Comparison of ENCODE assay signal across 7 cellular contexts in the genomic region with DNA sequence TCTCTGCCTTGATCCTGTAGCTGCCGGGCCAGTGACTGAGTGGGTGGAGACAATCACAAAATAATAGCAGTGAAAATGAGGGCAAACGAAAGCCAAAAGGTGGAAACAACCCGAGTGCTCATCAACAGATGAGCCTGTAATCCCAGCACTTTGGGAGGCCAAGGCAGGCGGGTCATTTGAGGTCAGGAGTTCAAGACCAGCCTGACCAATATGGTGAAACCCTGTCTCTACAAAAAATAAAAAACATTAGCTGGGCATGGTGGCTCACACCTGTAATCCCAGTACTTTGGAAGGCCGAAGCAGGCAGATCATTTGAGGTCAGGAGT. TPM values are rescaled to one million over a fixed set of nuclear protein-coding genes. Genes with fewer than 3 reads are reported as not detected.
A peak's percentile ranks its signal among the peaks of the same experiment; 100 is the strongest.
DNase-seq lines count a peak whose midpoint lies in the region; TF ChIP-seq lines count a peak whose summit lies in the region.
"Not testable (repeated sequence)": the region's sequence is repeated elsewhere in the genome, so short reads cannot be mapped to it uniquely, and the experiment has no call there.

No MANE protein-coding gene starts in this region.

- H3K14ac ChIP-seq in mesenchymal stem cell (ENCODE audit: low read length in 2 of 2) = peak overlapping the region in 1 of 2 experiments; percentile 63

- peaks cover 62% of the 10 kb centered on the region for H3K4me1 Mint-ChIP-seq in HFFc6 (ENCODE audit: low read depth)

- H3K79me2 ChIP-seq in mammary epithelial cell (ENCODE audit: insufficient read depth, low read length) = peaks cover 92% of the 10 kb centered on the region
- H3K79me2 ChIP-seq in fibroblast of lung (ENCODE audit: control insufficient read depth, insufficient read depth, low read length) = peaks cover 17% of the 10 kb centered on the region

- TF ChIP-seq EP300 in sigmoid colon (IDR thresholded peaks at IDR 0.05); tibial nerve (IDR thresholded peaks at IDR 0.05): not testable (repeated sequence)

- not testable (repeated sequence) for BruUV-seq in mammary epithelial cell (replicated peaks; lab: Mats Ljungman, UMichigan)

- 55% methylated on average over 4 of the region's 5 CpGs for WGBS in mammary epithelial cell (ENCODE audit: low coverage, missing lambda C conversion rate)
- 73% methylated on average over 5 of the region's 5 CpGs for WGBS in mesenchymal stem cell
- 54 to 72% methylated on average over 5 of the region's 5 CpGs for WGBS in sigmoid colon, 2 donors
- 60 to 62% methylated on average over 5 of the region's 5 CpGs for WGBS in tibial nerve, 2 donors

- H2BK12ac ChIP-seq in mesenchymal stem cell (ENCODE audit: low read length in 2 of 2) = peak overlapping the region; percentile 95 to 97

- H4K8ac ChIP-seq in mesenchymal stem cell (ENCODE audit: low read length) = peak overlapping the region; percentile 82

- H3K79me1 ChIP-seq in mesenchymal stem cell (replicated peaks; ENCODE audit: low read length, poor library complexity, severe bottlenecking) = peaks cover 25% of the 10 kb centered on the region

- peak overlapping the region; percentile 88 for H3K27ac Mint-ChIP-seq in HFFc6

- not testable (repeated sequence) for TF ChIP-seq POLR2A in sigmoid colon (IDR thresholded peaks at IDR 0.05); tibial nerve (IDR thresholded peaks at IDR 0.05)

- H4K20me1 ChIP-seq in mammary epithelial cell (ENCODE audit: insufficient read depth, low read length); fibroblast of lung (ENCODE audit: control insufficient read depth, extremely low read depth, insufficient read depth, low read length): not testable (repeated sequence)

- H2BK15ac ChIP-seq in mesenchymal stem cell (ENCODE audit: low read depth, poor library complexity, severe bottlenecking) = peak overlapping the region; percentile 30

- intact Hi-C loops in mammary epithelial cell (cut with micrococcal nuclease); sigmoid colon (cut with DNase I): not testable (repeated sequence)

- not testable (repeated sequence) for TF ChIP-seq CTCF in HFFc6 (IDR thresholded peaks at IDR 0.05); mammary epithelial cell (conservative IDR thresholded peaks at IDR 0.05 in 1 of 2, IDR thresholded peaks at IDR 0.05 in 1 of 2; ENCODE audit: extremely low read depth in 1 of 2, insufficient read depth in 1 of 2, low read depth in 1 of 2, low read length in 2 of 2); fibroblast of lung (conservative IDR thresholded peaks at IDR 0.05 in 1 of 2, IDR thresholded peaks at IDR 0.05 in 1 of 2; ENCODE audit: low read depth in 1 of 2, low read length in 2 of 2); sigmoid colon (IDR thresholded peaks at IDR 0.05); tibial nerve (IDR thresholded peaks at IDR 0.05)

- H2BK120ac ChIP-seq in mesenchymal stem cell (ENCODE audit: low read depth, low read length) = peak overlapping the region; percentile 94

- peaks cover 49% of the 10 kb centered on the region for H3K4me1 ChIP-seq in SJSA1 (replicated peaks)
- peaks cover 57% of the 10 kb centered on the region for H3K4me1 ChIP-seq in mammary epithelial cell (ENCODE audit: insufficient read depth, low read length)
- peaks cover 26% of the 10 kb centered on the region for H3K4me1 ChIP-seq in fibroblast of lung (ENCODE audit: control insufficient read depth, extremely low read depth, insufficient read depth, low read length)
- peaks cover 44% of the 10 kb centered on the region for H3K4me1 ChIP-seq in mesenchymal stem cell (ENCODE audit: control insufficient read depth, insufficient read depth, low read depth, low read length)
- peaks cover 0 to 62% (median 58%) of the 10 kb centered on the region in 4 donors for H3K4me1 ChIP-seq in sigmoid colon
- H3K4me1 ChIP-seq in tibial nerve = peaks cover 0 to 82% (median 24%) of the 10 kb centered on the region in 4 donors

- not testable (repeated sequence) for H3K9me3 Mint-ChIP-seq in HFFc6

- in situ Hi-C loops in mammary epithelial cell (cut with MboI; ENCODE audit: low sequenced_read_pairs in 2 of 2) = not testable (repeated sequence)

- dilution Hi-C loops in mammary epithelial cell (cut with HindIII; ENCODE audit: low sequenced_read_pairs) = loop anchor here (5.0 to 10.0 kb wide), 2 partner anchors 142 to 160 kb away; no protein-coding TSS in a partner anchor

- CTCF ChIA-PET in mammary epithelial cell (lab: Charles Lee; ENCODE audit: low non-redundant PET) = not testable (repeated sequence)

- not testable (repeated sequence) for H3K36me3 Mint-ChIP-seq in HFFc6 (ENCODE audit: low read depth)

- not testable (repeated sequence) for H2BK5ac ChIP-seq in mesenchymal stem cell (ENCODE audit: low read depth, low read length, poor library complexity, severe bottlenecking)

- H3K27ac ChIP-seq in SJSA1 = peak overlapping the region; percentile 84
- peak overlapping the region; percentile 64 for H3K27ac ChIP-seq in mammary epithelial cell (ENCODE audit: insufficient read depth, low read depth, low read length)
- peak overlapping the region; percentile 88 for H3K27ac ChIP-seq in fibroblast of lung (ENCODE audit: insufficient read depth, low read length)
- H3K27ac ChIP-seq in mesenchymal stem cell (ENCODE audit: low read length, poor library complexity, severe bottlenecking) = peak overlapping the region; percentile 86
- peak overlapping the region in 3 of 4 donors; percentile 48 to 73 (median 50) for H3K27ac ChIP-seq in sigmoid colon
- peak overlapping the region in 3 of 4 donors; percentile 5 to 83 (median 76) for H3K27ac ChIP-seq in tibial nerve

- H3K9me3 ChIP-seq in SJSA1 (replicated peaks); mammary epithelial cell (replicated peaks; ENCODE audit: insufficient read depth, low read length); fibroblast of lung (ENCODE audit: control insufficient read depth, insufficient read depth, low read depth, low read length); mesenchymal stem cell (ENCODE audit: control insufficient read depth, low read length); sigmoid colon; tibial nerve: not testable (repeated sequence)

- H3K4ac ChIP-seq in mesenchymal stem cell (ENCODE audit: low read depth in 1 of 2, low read length in 2 of 2) = peak overlapping the region; percentile 85 to 93

- DNase-seq in HFFc6; SJSA1 (ENCODE audit: low read depth in 1 of 2, low spot score in 2 of 2); mammary epithelial cell; fibroblast of lung (ENCODE audit: low read depth in 2 of 2); mesenchymal stem cell; sigmoid colon; tibial nerve (ENCODE audit: low spot score in 2 of 2): not testable (repeated sequence)

- peak overlapping the region; percentile 94 for H4K91ac ChIP-seq in mesenchymal stem cell (ENCODE audit: low read length)

- H3K4me3 Mint-ChIP-seq in HFFc6 = peak overlapping the region; percentile 40

- peak overlapping the region; percentile 91 to 94 for H3K18ac ChIP-seq in mesenchymal stem cell (ENCODE audit: low read depth in 1 of 2, low read length in 2 of 2)

- not testable (repeated sequence) for H3K27me3 Mint-ChIP-seq in HFFc6 (ENCODE audit: insufficient read depth)

- H3K4me3 ChIP-seq in SJSA1; mammary epithelial cell (replicated peaks in 1 of 3; ENCODE audit: insufficient read depth in 1 of 3, low read depth in 2 of 3, low read length in 3 of 3); fibroblast of lung (replicated peaks in 1 of 4; ENCODE audit: control extremely low read depth in 1 of 4, insufficient read depth in 1 of 4, low read depth in 3 of 4, low read length in 4 of 4); sigmoid colon; tibial nerve: not testable (repeated sequence)
- peak overlapping the region in 1 of 2 experiments; percentile 29 for H3K4me3 ChIP-seq in mesenchymal stem cell (ENCODE audit: insufficient read depth in 1 of 2, low read depth in 1 of 2, low read length in 2 of 2)

- peak overlapping the region; percentile 99 for H2AK5ac ChIP-seq in mesenchymal stem cell (ENCODE audit: low read length, severe bottlenecking)

- peak overlapping the region in 1 of 2 experiments; percentile 60 for H3K23ac ChIP-seq in mesenchymal stem cell (ENCODE audit: low read length in 2 of 2)

- not testable (repeated sequence) for H3K4me2 ChIP-seq in mammary epithelial cell (ENCODE audit: insufficient read depth, low read depth, low read length); fibroblast of lung (ENCODE audit: extremely low read depth, insufficient read depth, low read length); mesenchymal stem cell (ENCODE audit: low read length, poor library complexity, severe bottlenecking)

- H3K9ac ChIP-seq in mammary epithelial cell (ENCODE audit: insufficient read depth, low read length); fibroblast of lung (ENCODE audit: insufficient read depth, low read length): not testable (repeated sequence)
- peak overlapping the region; percentile 73 for H3K9ac ChIP-seq in mesenchymal stem cell (ENCODE audit: low read length)

- not testable (repeated sequence) for H2AFZ ChIP-seq in mammary epithelial cell (ENCODE audit: low read depth, low read length); fibroblast of lung (ENCODE audit: low read length); mesenchymal stem cell (ENCODE audit: low read depth, low read length)

- not testable (repeated sequence) for H3K27me3 ChIP-seq in SJSA1 (replicated peaks); mammary epithelial cell (ENCODE audit: insufficient read depth, low read length); fibroblast of lung (ENCODE audit: control insufficient read depth, insufficient read depth, low read length); mesenchymal stem cell (ENCODE audit: control insufficient read depth in 1 of 2, insufficient read depth in 1 of 2, low read length in 2 of 2); sigmoid colon; tibial nerve

- not testable (repeated sequence) for H3K36me3 ChIP-seq in SJSA1; mammary epithelial cell (ENCODE audit: insufficient read depth, low read length); fibroblast of lung (ENCODE audit: control insufficient read depth, insufficient read depth, low read length)
- H3K36me3 ChIP-seq in mesenchymal stem cell (ENCODE audit: control insufficient read depth in 1 of 2, insufficient read depth in 2 of 2, low read depth in 1 of 2, low read length in 2 of 2) (peaks cover under 1 to 29% of the 10 kb centered on the region in 2 experiments), sigmoid colon (peaks cover 0 to 12% (median 5%) of the 10 kb centered on the region in 4 donors), tibial nerve (peaks cover 0 to 12% (median 0%) of the 10 kb centered on the region in 3 donors)

RNA-seq across cellular contexts. Expression of a gene that starts 7.6 kb away (rescaled TPM):
- total RNA-seq in HFFc6 (2021; fragmentation: NEBNext Ultra II Directional; extraction: Animal tissue kit (Norgen Biotek cat#: 25700)) = 100 to 1,000 TPM in 1 of 6 experiments, 10 to 100 TPM in 5; 77.2 to 112 (median 83.8) TPM
- 17.5 and 92.5 TPM in 2 replicates for total RNA-seq in SJSA1 (2014; rRNA removed; shearing (Covaris generic))
- total RNA-seq in mammary epithelial cell = 100 to 1,000 TPM in 1 of 2 donors, 10 to 100 TPM in 1; 79.4 to 185 TPM
- polyA plus RNA-seq in mammary epithelial cell = 171 TPM
- polyA minus RNA-seq in mammary epithelial cell = 166 TPM
- total RNA-seq in fibroblast of lung = 39.3 and 59.8 TPM in 2 replicates
- polyA plus RNA-seq in fibroblast of lung = 32.8 and 52.1 TPM in 2 replicates
- polyA plus RNA-seq in fibroblast of lung (2012) = 39.6 and 76.5 TPM in 2 replicates
- polyA minus RNA-seq in fibroblast of lung (ENCODE audit: low replicate concordance) = 151 and 159 TPM in 2 replicates
- polyA plus RNA-seq in mesenchymal stem cell (2013, experiment 1 of 2) = 63.5 TPM
- 58.4 TPM for polyA plus RNA-seq in mesenchymal stem cell (2013, experiment 2 of 2)
- 10 to 100 TPM; 27.4 to 45.7 (median 33.9) TPM for total RNA-seq in sigmoid colon
- polyA plus RNA-seq in sigmoid colon = 100 to 1,000 TPM; 114 to 274 (median 137) TPM
- 100 to 1,000 TPM in 1 of 4 donors, 10 to 100 TPM in 3; 45.7 to 103 (median 69.3) TPM for total RNA-seq in tibial nerve

RNA-seq across cellular contexts. Expression of a gene that starts 10.7 kb away (rescaled TPM):
- 1 to 10 TPM; 5.0 to 8.0 (median 6.5) TPM for total RNA-seq in HFFc6 (2021; fragmentation: NEBNext Ultra II Directional; extraction: Animal tissue kit (Norgen Biotek cat#: 25700))
- total RNA-seq in SJSA1 (2014; rRNA removed; shearing (Covaris generic)) = 0.89 and 1.6 TPM in 2 replicates
- total RNA-seq in mammary epithelial cell = 1 to 10 TPM; 6.5 to 8.1 TPM
- 3.1 TPM for polyA plus RNA-seq in mammary epithelial cell
- 3.4 TPM for polyA minus RNA-seq in mammary epithelial cell
- total RNA-seq in fibroblast of lung = 7.7 and 18.0 TPM in 2 replicates
- 3.0 and 3.4 TPM in 2 replicates for polyA plus RNA-seq in fibroblast of lung
- 5.8 and 6.3 TPM in 2 replicates for polyA plus RNA-seq in fibroblast of lung (2012)
- polyA minus RNA-seq in fibroblast of lung (ENCODE audit: low replicate concordance) = 4.9 and 8.4 TPM in 2 replicates
- 3.8 TPM for polyA plus RNA-seq in mesenchymal stem cell (2013, experiment 1 of 2)
- polyA plus RNA-seq in mesenchymal stem cell (2013, experiment 2 of 2) = 4.1 TPM
- total RNA-seq in sigmoid colon = 10 to 100 TPM; 20.0 to 24.9 (median 21.9) TPM
- 10 to 100 TPM; 13.2 to 36.5 (median 20.1) TPM for polyA plus RNA-seq in sigmoid colon
- 10 to 100 TPM; 25.9 to 41.9 (median 28.2) TPM for total RNA-seq in tibial nerve

RNA-seq across cellular contexts. Expression of a gene that starts 23.5 kb away (rescaled TPM):
- total RNA-seq in HFFc6 (2021; fragmentation: NEBNext Ultra II Directional; extraction: Animal tissue kit (Norgen Biotek cat#: 25700)) = 10 to 100 TPM; 31.8 to 42.0 (median 34.5) TPM
- 7.2 and 7.3 TPM in 2 replicates for total RNA-seq in SJSA1 (2014; rRNA removed; shearing (Covaris generic))
- total RNA-seq in mammary epithelial cell (10 to 100 TPM; 20.5 to 35.2 TPM), fibroblast of lung (9.9 and 10.3 TPM in 2 replicates), sigmoid colon (10 to 100 TPM; 41.0 to 60.9 (median 49.4) TPM), tibial nerve (10 to 100 TPM; 22.2 to 35.2 (median 29.7) TPM)
- polyA plus RNA-seq in mammary epithelial cell (16.7 TPM), fibroblast of lung (11.7 and 12.4 TPM in 2 replicates), sigmoid colon (10 to 100 TPM; 21.6 to 38.8 (median 24.7) TPM)
- polyA minus RNA-seq in mammary epithelial cell (12.4 TPM), fibroblast of lung (ENCODE audit: low replicate concordance) (4.3 and 6.1 TPM in 2 replicates)
- 20.2 and 20.3 TPM in 2 replicates for polyA plus RNA-seq in fibroblast of lung (2012)
- polyA plus RNA-seq in mesenchymal stem cell (2013, experiment 1 of 2) = 23.8 TPM
- 23.7 TPM for polyA plus RNA-seq in mesenchymal stem cell (2013, experiment 2 of 2)

RNA-seq across cellular contexts. Expression of a gene that starts 36.9 kb away (rescaled TPM):
- 1 to 10 TPM; 4.8 to 9.5 (median 6.2) TPM for total RNA-seq in HFFc6 (2021; fragmentation: NEBNext Ultra II Directional; extraction: Animal tissue kit (Norgen Biotek cat#: 25700))
- total RNA-seq in SJSA1 (2014; rRNA removed; shearing (Covaris generic)) = 8.0 and 10.0 TPM in 2 replicates
- 1 to 10 TPM; 2.8 to 7.7 TPM for total RNA-seq in mammary epithelial cell
- polyA plus RNA-seq in mammary epithelial cell = 4.0 TPM
- not detected for polyA minus RNA-seq in mammary epithelial cell
- 12.8 and 18.7 TPM in 2 replicates for total RNA-seq in fibroblast of lung
- polyA plus RNA-seq in fibroblast of lung = 1.9 and 2.7 TPM in 2 replicates
- polyA plus RNA-seq in fibroblast of lung (2012) = 4.3 and 6.4 TPM in 2 replicates
- 2.0 and 7.2 TPM in 2 replicates for polyA minus RNA-seq in fibroblast of lung (ENCODE audit: low replicate concordance)
- 2.2 TPM for polyA plus RNA-seq in mesenchymal stem cell (2013, experiment 1 of 2)
- 2.6 TPM for polyA plus RNA-seq in mesenchymal stem cell (2013, experiment 2 of 2)
- 10 to 100 TPM in 2 of 4 donors, 1 to 10 TPM in 2; 7.5 to 14.7 (median 11.2) TPM for total RNA-seq in sigmoid colon
- 1 to 10 TPM; 1.8 to 7.8 (median 6.6) TPM for polyA plus RNA-seq in sigmoid colon
- total RNA-seq in tibial nerve = 10 to 100 TPM in 2 of 4 donors, 1 to 10 TPM in 2; 6.6 to 17.5 (median 11.7) TPM
